In the genomic region with DNA sequence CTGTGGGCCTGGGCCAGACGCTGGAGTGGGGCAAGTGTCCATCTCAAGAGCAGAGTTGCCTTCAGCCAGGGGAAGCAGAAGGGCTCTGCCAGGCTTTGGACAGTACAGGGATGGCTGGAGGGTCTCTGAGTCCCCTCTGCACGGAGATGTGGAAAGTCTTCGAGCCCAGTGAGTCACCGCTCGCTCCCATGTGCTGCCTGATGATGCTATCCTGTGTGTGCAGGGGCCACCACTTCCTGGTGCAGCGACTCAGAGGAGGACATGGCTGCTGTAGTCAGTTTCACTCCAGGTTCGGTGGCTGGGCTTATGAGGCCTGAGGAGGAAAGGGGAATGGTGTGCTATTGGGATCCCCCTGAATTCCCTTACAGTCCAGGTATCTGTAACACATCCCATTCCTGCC, we compare ENCODE assay signal across 20 cellular contexts. TPM values are rescaled to one million over a fixed set of nuclear protein-coding genes. Genes with fewer than 3 reads are reported as not detected.
DNase-seq lines count a peak whose midpoint lies in the region; ATAC-seq, FAIRE-seq and TF ChIP-seq lines count a peak whose summit lies in the region.
"Had no signal": no experiment of that assay in that cellular context is flagged by ENCODE, and none has a peak within 500 bp of the region (broad histone marks: within the 10 kb centered on the region; RNA-seq: fewer than 3 reads in every experiment).

No MANE protein-coding gene starts in this region.

- peaks cover 0 to 30% of the 10 kb centered on the region in 2 donors for H3K27me3 ChIP-seq in tibial artery

- intact Hi-C loops in tibial artery (cut with DNase I; ENCODE audit: low total_unique reads) = no loop called here

- H3K27me3 Mint-ChIP-seq in stimulated activated naive CD8-positive, alpha-beta T cell treated with anti-CD3 and anti-CD28 coated beads, Interleukin-15, amount 100 ng/mL, for 72 hours = peaks cover 47% of the 10 kb centered on the region
- no peaks in the 10 kb centered on the region for H3K27me3 Mint-ChIP-seq in brain

- H3K4me1 ChIP-seq in tibial artery = peaks cover 0 to 2% (median under 1%) of the 10 kb centered on the region in 4 donors
- H3K4me1 ChIP-seq: BLaER1, pancreas had no signal

- no peak overlapping the region for H3K4me3 ChIP-seq in tibial artery
- H3K4me3 ChIP-seq: BLaER1, heart left ventricle, pancreas had no signal

- FAIRE-seq in urothelium cell line (lab: Jason Lieb, UNC) = no peak
- FAIRE-seq: endothelial cell of umbilical vein, pancreas, RCC 7860 had no signal

- DNase-seq in stimulated activated naive CD8-positive, alpha-beta T cell treated with anti-CD3 and anti-CD28 coated beads, Interleukin-15, amount 100 ng/mL, for 72 hours = no peak
- no peak for DNase-seq in stimulated activated naive CD8-positive, alpha-beta T cell treated with anti-CD3 and anti-CD28 coated beads, Interleukin-15, Interleukin-2, amounts not matched to agents 100 U/mL and 50 U/mL, for 24 hours
- DNase-seq in M059J (ENCODE audit: low read depth) (peak; percentile 65), urothelium cell line (ENCODE audit: low spot score) (peak; percentile 40), tibial artery (no peak), GM03348 (ENCODE audit: low spot score) (no peak)
- DNase-seq: activated T-cell treated with anti-CD3 and anti-CD28 coated beads, Interleukin-2, amount 50 U/mL, for 24 hours; amniotic stem cell; DMS153; kidney glomerular epithelial cell; NCI-H446; pancreas had no signal

- no peaks in the 10 kb centered on the region for H3K9me3 Mint-ChIP-seq in stimulated activated naive CD8-positive, alpha-beta T cell treated with anti-CD3 and anti-CD28 coated beads, Interleukin-15, amount 100 ng/mL, for 72 hours
- no peaks in the 10 kb centered on the region for H3K9me3 Mint-ChIP-seq in brain
- H3K9me3 Mint-ChIP-seq: activated T-cell treated with anti-CD3 and anti-CD28 coated beads, Interleukin-2, amount 50 U/mL, for 24 hours had no signal

- H3K27ac Mint-ChIP-seq in stimulated activated naive CD8-positive, alpha-beta T cell treated with anti-CD3 and anti-CD28 coated beads, Interleukin-15, amount 100 ng/mL, for 72 hours = no peak overlapping the region
- H3K27ac Mint-ChIP-seq in brain = peak overlapping the region in 3 of 5 experiments; percentile 66 to 71 (median 69)
- H3K27ac Mint-ChIP-seq: activated T-cell treated with anti-CD3 and anti-CD28 coated beads, Interleukin-2, amount 50 U/mL, for 24 hours had no signal

- H3K36me3 Mint-ChIP-seq in brain = no peaks in the 10 kb centered on the region

- H3K9me3 ChIP-seq in tibial artery = no peaks in the 10 kb centered on the region
- H3K9me3 ChIP-seq: BLaER1, heart left ventricle, pancreas had no signal

- no peaks in the 10 kb centered on the region for H3K36me3 ChIP-seq in tibial artery
- H3K36me3 ChIP-seq: BLaER1, heart left ventricle, pancreas had no signal

- H3K4me1 Mint-ChIP-seq in stimulated activated naive CD8-positive, alpha-beta T cell treated with anti-CD3 and anti-CD28 coated beads, Interleukin-15, amount 100 ng/mL, for 72 hours = no peaks in the 10 kb centered on the region
- peaks cover 95% of the 10 kb centered on the region for H3K4me1 Mint-ChIP-seq in brain

- ATAC-seq in stimulated activated naive CD8-positive, alpha-beta T cell treated with anti-CD3 and anti-CD28 coated beads, Interleukin-15, amount 100 ng/mL, for 72 hours = peak; percentile 24
- ATAC-seq in stimulated activated naive CD8-positive, alpha-beta T cell treated with anti-CD3 and anti-CD28 coated beads, Interleukin-15, Interleukin-2, amounts not matched to agents 100 U/mL and 50 U/mL, for 24 hours = no peak
- no peak for ATAC-seq in HG02588 (IDR thresholded peaks at IDR 0.05; ENCODE audit: unreplicated experiment)
- ATAC-seq: HCT116 had no signal

- TF ChIP-seq CTCF in brain (conservative IDR thresholded peaks at IDR 0.05) = no peak
- TF ChIP-seq CTCF in tibial artery (IDR thresholded peaks at IDR 0.05) = no peak

- H3K27ac ChIP-seq in tibial artery = no peak overlapping the region
- H3K27ac ChIP-seq: BLaER1, heart left ventricle, pancreas had no signal

- H3K4me3 Mint-ChIP-seq in stimulated activated naive CD8-positive, alpha-beta T cell treated with anti-CD3 and anti-CD28 coated beads, Interleukin-15, amount 100 ng/mL, for 72 hours = no peak overlapping the region
- peak overlapping the region in 1 of 5 experiments; percentile 10 for H3K4me3 Mint-ChIP-seq in brain
- H3K4me3 Mint-ChIP-seq: activated T-cell treated with anti-CD3 and anti-CD28 coated beads, Interleukin-2, amount 50 U/mL, for 24 hours had no signal

RNA-seq across cellular contexts. Expression of a gene that starts 6.0 kb away (rescaled TPM):
- total RNA-seq in M059J (2014; rRNA removed; shearing (Covaris generic)) = not detected in 2 replicates
- 16.3 TPM for polyA plus RNA-seq in brain (ENCODE audit: insufficient read depth, low read depth, low replicate concordance)
- total RNA-seq: endothelial cell of umbilical vein; T-helper 2 cell treated with Interferon-gamma antibody and Interleukin-4, amounts not matched to agents 100 ng/mL and 5 ng/mL, for 36 hours had no signal

Comparison
In these comparisons a context has a peak if more than half of its experiments do, and no peak if none do; other contexts are left out.
1. DNase-seq: peak in M059J (single experiment) and urothelium cell line (single experiment); none in stimulated activated naive CD8-positive, alpha-beta T cell treated with anti-CD3 and anti-CD28 coated beads, Interleukin-15, amount 100 ng/mL, for 72 hours (0 of 2), stimulated activated naive CD8-positive, alpha-beta T cell treated with anti-CD3 and anti-CD28 coated beads, Interleukin-15, Interleukin-2, amounts not matched to agents 100 U/mL and 50 U/mL, for 24 hours (single experiment), tibial artery (0 of 2) and GM03348 (single experiment).
2. H3K27ac Mint-ChIP-seq: peak in brain (3 of 5); none in stimulated activated naive CD8-positive, alpha-beta T cell treated with anti-CD3 and anti-CD28 coated beads, Interleukin-15, amount 100 ng/mL, for 72 hours (0 of 2).